ENCODE assay signal across 30 cellular contexts in genomic region chr14:82445810-82446575, GRCh38.
"Had no signal": no experiment of that assay in that cellular context is flagged by ENCODE, and none has a peak within 500 bp of the region (broad histone marks: within the 10 kb centered on the region; RNA-seq: fewer than 3 reads in every experiment).

No MANE protein-coding gene starts in this region.

- H3K4me3 ChIP-seq: ascending aorta, breast epithelium, cardiac muscle cell, esophagus muscularis mucosa, gastroesophageal sphincter had no signal

- H3K4me3 Mint-ChIP-seq: activated CD4-positive, alpha-beta memory T cell treated with anti-CD3 and anti-CD28 coated beads for 36 hours; activated CD4-positive, alpha-beta T cell treated with anti-CD3 and anti-CD28 coated beads for 36 hours; activated CD4-positive, alpha-beta T cell treated with anti-CD3 and anti-CD28 coated beads, Interleukin-2, amount 10 ng/mL, durations not matched to agents 24 days and 14 days; activated CD8-positive, alpha-beta memory T cell treated with anti-CD3 and anti-CD28 coated beads, Interleukin-2, amount 10 ng/mL, durations not matched to agents 7 days and 5 days; activated CD8-positive, alpha-beta T cell treated with anti-CD3 and anti-CD28 coated beads, Interleukin-2, amount 10 ng/mL, durations not matched to agents 7 days and 5 days; activated naive CD4-positive, alpha-beta T cell treated with anti-CD3 and anti-CD28 coated beads, Interleukin-2, amount 10 ng/mL, durations not matched to agents 7 days and 5 days; activated naive CD8-positive, alpha-beta T cell treated with anti-CD3 and anti-CD28 coated beads, Interleukin-2, amount 10 ng/mL, durations not matched to agents 7 days and 5 days; activated T-helper 1 cell treated with anti-CD3 and anti-CD28 coated beads, Interleukin-12 subunit alpha, Interleukin-12 subunit beta, Interleukin-2, Interleukin-4 antibody, amounts not matched to agents 30 ng/mL and 10 ng/mL and 1 ng/mL, durations not matched to agents 14 hours and 24 hours and 36 hours; brain; central memory CD8-positive, alpha-beta T cell; effector memory CD8-positive, alpha-beta T cell had no signal

- H3K36me3 Mint-ChIP-seq: activated CD4-positive, alpha-beta memory T cell treated with anti-CD3 and anti-CD28 coated beads for 36 hours; activated CD8-positive, alpha-beta memory T cell treated with anti-CD3 and anti-CD28 coated beads, Interleukin-2, amount 10 ng/mL, durations not matched to agents 7 days and 5 days; activated naive CD4-positive, alpha-beta T cell treated with anti-CD3 and anti-CD28 coated beads, Interleukin-2, amount 10 ng/mL, durations not matched to agents 7 days and 5 days; activated naive CD4-positive, alpha-beta T cell treated with anti-CD3 and anti-CD28 coated beads, Interleukin-2, amount 50 U/mL, for 72 hours; activated naive CD8-positive, alpha-beta T cell treated with anti-CD3 and anti-CD28 coated beads, Interleukin-2, amount 10 ng/mL, durations not matched to agents 7 days and 5 days; brain had no signal

- H3K36me3 ChIP-seq: ascending aorta, breast epithelium, cardiac muscle cell, esophagus muscularis mucosa, gastroesophageal sphincter had no signal

- DNase-seq: activated CD4-positive, alpha-beta memory T cell treated with anti-CD3 and anti-CD28 coated beads for 36 hours; activated CD4-positive, alpha-beta T cell treated with anti-CD3 and anti-CD28 coated beads for 36 hours; activated CD4-positive, alpha-beta T cell treated with anti-CD3 and anti-CD28 coated beads, Interleukin-2, amount 10 ng/mL, durations not matched to agents 24 days and 14 days; activated CD4-positive, CD25-positive, alpha-beta regulatory T cell; activated CD4-positive, CD25-positive, alpha-beta regulatory T cell treated with anti-CD3 and anti-CD28 coated beads, Interleukin-2, amount 50 U/mL, for 72 hours; activated CD8-positive, alpha-beta memory T cell treated with anti-CD3 and anti-CD28 coated beads, Interleukin-2, amount 10 ng/mL, durations not matched to agents 7 days and 5 days; activated CD8-positive, alpha-beta memory T cell treated with anti-CD3 and anti-CD28 coated beads, Interleukin-2, amount 50 U/mL, for 4 hours; activated CD8-positive, alpha-beta T cell treated with anti-CD3 and anti-CD28 coated beads, Interleukin-2, amount 10 ng/mL, durations not matched to agents 7 days and 5 days; activated effector memory CD4-positive, alpha-beta T cell treated with anti-CD3 and anti-CD28 coated beads, Interleukin-2, amount 50 U/mL, for 16 hours; activated naive CD4-positive, alpha-beta T cell treated with anti-CD3 and anti-CD28 coated beads, Interleukin-2, amount 10 ng/mL, durations not matched to agents 7 days and 5 days; activated naive CD8-positive, alpha-beta T cell treated with anti-CD3 and anti-CD28 coated beads, Interleukin-2, amount 10 ng/mL, durations not matched to agents 7 days and 5 days; activated T-cell treated with anti-CD3 and anti-CD28 coated beads, Interleukin-2, amount 50 U/mL, for 1 hour; activated T-cell treated with anti-CD3 and anti-CD28 coated beads, Interleukin-2, amount 50 U/mL, for 48 hours; cortex of kidney; dermis blood vessel endothelial cell; effector CD4-positive, alpha-beta T cell; effector memory CD8-positive, alpha-beta T cell; erythroblast; foreskin melanocyte; T-helper 2 cell had no signal

- H3K27ac ChIP-seq: ascending aorta, breast epithelium, cardiac muscle cell, esophagus muscularis mucosa, gastroesophageal sphincter had no signal

- H3K4me1 Mint-ChIP-seq: activated CD4-positive, alpha-beta T cell treated with anti-CD3 and anti-CD28 coated beads for 36 hours; activated CD4-positive, alpha-beta T cell treated with anti-CD3 and anti-CD28 coated beads, Interleukin-2, amount 10 ng/mL, durations not matched to agents 24 days and 14 days; activated CD8-positive, alpha-beta memory T cell treated with anti-CD3 and anti-CD28 coated beads, Interleukin-2, amount 10 ng/mL, durations not matched to agents 7 days and 5 days; activated naive CD4-positive, alpha-beta T cell treated with anti-CD3 and anti-CD28 coated beads, Interleukin-2, amount 10 ng/mL, durations not matched to agents 7 days and 5 days; activated naive CD8-positive, alpha-beta T cell treated with anti-CD3 and anti-CD28 coated beads, Interleukin-2, amount 10 ng/mL, durations not matched to agents 7 days and 5 days; central memory CD8-positive, alpha-beta T cell had no signal

- ATAC-seq: activated CD4-positive, alpha-beta T cell treated with anti-CD3 and anti-CD28 coated beads for 36 hours; activated CD8-positive, alpha-beta memory T cell treated with anti-CD3 and anti-CD28 coated beads, Interleukin-2, amount 10 ng/mL, durations not matched to agents 7 days and 5 days; activated CD8-positive, alpha-beta T cell treated with anti-CD3 and anti-CD28 coated beads, Interleukin-2, amount 10 ng/mL, durations not matched to agents 7 days and 5 days; activated naive CD4-positive, alpha-beta T cell treated with anti-CD3 and anti-CD28 coated beads, Interleukin-2, amount 50 U/mL, for 72 hours; effector memory CD8-positive, alpha-beta T cell; gastroesophageal sphincter had no signal

- H3K4me1 ChIP-seq: ascending aorta, breast epithelium, gastroesophageal sphincter had no signal

- H3K27ac Mint-ChIP-seq: activated CD4-positive, alpha-beta memory T cell treated with anti-CD3 and anti-CD28 coated beads for 36 hours; activated CD4-positive, alpha-beta T cell treated with anti-CD3 and anti-CD28 coated beads for 36 hours; activated CD4-positive, alpha-beta T cell treated with anti-CD3 and anti-CD28 coated beads, Interleukin-2, amount 10 ng/mL, durations not matched to agents 24 days and 14 days; activated CD8-positive, alpha-beta memory T cell treated with anti-CD3 and anti-CD28 coated beads, Interleukin-2, amount 10 ng/mL, durations not matched to agents 7 days and 5 days; activated CD8-positive, alpha-beta T cell treated with anti-CD3 and anti-CD28 coated beads, Interleukin-2, amount 10 ng/mL, durations not matched to agents 7 days and 5 days; activated naive CD4-positive, alpha-beta T cell treated with anti-CD3 and anti-CD28 coated beads, Interleukin-2, amount 10 ng/mL, durations not matched to agents 7 days and 5 days; activated naive CD4-positive, alpha-beta T cell treated with anti-CD3 and anti-CD28 coated beads, Interleukin-2, amount 50 U/mL, for 72 hours; activated naive CD8-positive, alpha-beta T cell treated with anti-CD3 and anti-CD28 coated beads, Interleukin-2, amount 10 ng/mL, durations not matched to agents 7 days and 5 days; activated T-helper 1 cell treated with anti-CD3 and anti-CD28 coated beads, Interleukin-12 subunit alpha, Interleukin-12 subunit beta, Interleukin-2, Interleukin-4 antibody, amounts not matched to agents 30 ng/mL and 10 ng/mL and 1 ng/mL, durations not matched to agents 14 hours and 24 hours and 36 hours; activated T-helper 2 cell treated with anti-CD3 and anti-CD28 coated beads, Interferon-gamma antibody, Interleukin-2, Interleukin-4, amounts not matched to agents 10 μg/mL and 5 μg/mL and 100 μg/mL, durations not matched to agents 14 hours and 24 hours and 36 hours; effector memory CD8-positive, alpha-beta T cell had no signal

- H3K27me3 ChIP-seq: ascending aorta, breast epithelium, cardiac muscle cell, esophagus muscularis mucosa, gastroesophageal sphincter had no signal

- H3K9me3 ChIP-seq: ascending aorta, breast epithelium, esophagus muscularis mucosa, gastroesophageal sphincter had no signal

- H3K27me3 Mint-ChIP-seq: activated CD4-positive, alpha-beta memory T cell treated with anti-CD3 and anti-CD28 coated beads for 36 hours; activated CD4-positive, alpha-beta T cell treated with anti-CD3 and anti-CD28 coated beads for 36 hours; activated CD4-positive, alpha-beta T cell treated with anti-CD3 and anti-CD28 coated beads, Interleukin-2, amount 10 ng/mL, durations not matched to agents 24 days and 14 days; activated CD8-positive, alpha-beta memory T cell treated with anti-CD3 and anti-CD28 coated beads, Interleukin-2, amount 10 ng/mL, durations not matched to agents 7 days and 5 days; activated naive CD4-positive, alpha-beta T cell treated with anti-CD3 and anti-CD28 coated beads, Interleukin-2, amount 10 ng/mL, durations not matched to agents 7 days and 5 days; activated naive CD8-positive, alpha-beta T cell treated with anti-CD3 and anti-CD28 coated beads, Interleukin-2, amount 10 ng/mL, durations not matched to agents 7 days and 5 days; brain; central memory CD8-positive, alpha-beta T cell; effector memory CD8-positive, alpha-beta T cell had no signal
